Comparison of ENCODE assay signal across 8 cellular contexts in the genomic region with DNA sequence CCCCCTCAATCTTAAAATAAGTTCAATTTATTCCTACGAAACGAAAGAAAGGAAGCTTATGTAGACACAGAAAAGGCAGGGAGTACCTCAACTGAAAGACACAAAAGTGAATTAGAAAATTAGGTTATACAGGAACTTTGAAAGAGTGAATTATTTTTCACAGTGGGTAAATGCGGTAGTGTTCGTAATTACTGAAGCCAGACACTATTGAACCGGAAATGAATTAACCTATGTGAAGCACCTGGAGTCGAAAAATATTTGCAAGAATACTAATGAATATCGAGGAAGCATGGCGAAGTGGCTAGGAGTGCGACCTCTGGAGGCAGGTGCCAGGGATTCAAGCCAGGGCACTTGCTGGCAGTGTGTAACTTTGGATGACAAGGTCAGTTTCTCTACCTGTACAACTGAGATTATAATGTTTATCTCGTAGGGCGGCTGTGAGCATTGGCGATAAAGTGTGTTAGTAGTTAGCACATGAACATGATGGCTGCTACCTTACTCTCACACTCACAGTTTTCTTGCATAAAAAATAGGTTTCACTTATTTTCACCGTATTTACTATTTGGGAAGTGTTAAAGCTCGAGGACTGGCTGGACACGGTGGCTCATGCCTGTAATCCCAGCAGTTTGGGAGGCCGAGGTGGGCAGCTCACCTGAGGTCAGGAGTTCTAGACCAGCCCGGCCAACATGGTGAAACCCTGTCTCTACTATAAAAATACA. TPM values are rescaled to one million over a fixed set of nuclear protein-coding genes. Genes with fewer than 3 reads are reported as not detected.
DNase-seq lines count a peak whose midpoint lies in the region; ATAC-seq and TF ChIP-seq lines count a peak whose summit lies in the region.

No MANE protein-coding gene starts in this region.

- peak; percentile 80 for ATAC-seq in CD8-positive, alpha-beta T cell
- ATAC-seq in GM19372 (IDR thresholded peaks at IDR 0.05; ENCODE audit: low read depth, unreplicated experiment), result peak; percentile 75
- ATAC-seq in HG03442 (IDR thresholded peaks at IDR 0.05; ENCODE audit: unreplicated experiment), result peak; percentile 88
- peak; percentile 96 for ATAC-seq in mucosa of descending colon

- POLR2A ChIA-PET in CD8-positive, alpha-beta T cell (lab: Charles Lee), result interaction anchor here (1.6 to 5.4 kb wide), 5 partner anchors 10 to 35 kb away, joined by 4 to 87 read pairs (median 14); a partner anchor contains a TSS

- H3K27ac Mint-ChIP-seq in CD8-positive, alpha-beta T cell, result no peak overlapping the region

- TF ChIP-seq CTCF in CD8-positive, alpha-beta T cell (IDR thresholded peaks at IDR 0.05), result peak; percentile 72
- TF ChIP-seq CTCF in epithelial cell of esophagus (IDR thresholded peaks at IDR 0.05; ENCODE audit: insufficient read depth, low read depth, low read length, missing control alignments) (peak; percentile 92), mucosa of descending colon (IDR thresholded peaks at IDR 0.05) (peak; percentile 86)

- peaks cover 18% of the 10 kb centered on the region for H3K36me3 Mint-ChIP-seq in CD8-positive, alpha-beta T cell

- H3K27me3 ChIP-seq in CD8-positive, alpha-beta T cell (ENCODE audit: insufficient read depth, low read length), result no peaks in the 10 kb centered on the region

- intact Hi-C loops in CD8-positive, alpha-beta T cell (cut with DNase I, micrococcal nuclease), result loop anchor here (1.0 kb wide), 5 partner anchors 10 to 269 kb away; a partner anchor contains a TSS
- intact Hi-C loops in mucosa of descending colon (cut with DNase I, micrococcal nuclease), result loop anchor here in 1 of 2 donors (10.0 kb wide), 1 partner anchor 134 kb away; no protein-coding TSS in a partner anchor

- DNase-seq in CD8-positive, alpha-beta T cell, result peak; percentile 41 to 78 (median 65)
- DNase-seq in NCI-H82 treated with DMSO at 0.1 percent for 48 hours (lab: John Stamatoyannopoulos, UW; ENCODE audit: unreplicated experiment) (peak; percentile 59), epithelial cell of esophagus (ENCODE audit: low read depth) (peak; percentile 88), mucosa of descending colon (peak; percentile 83 to 88 (median 88))
- peak; percentile 29 for DNase-seq in activated CD8-positive, alpha-beta memory T cell treated with anti-CD3 and anti-CD28 coated beads, Interleukin-2, amount 50 U/mL, for 1 hour (ENCODE audit: extremely low read depth)
- DNase-seq in stimulated activated naive CD4-positive, alpha-beta T cell treated with Interleukin-2 at 50 U/mL for 16 hours (lab: John Stamatoyannopoulos, UW), result peak; percentile 73

- no peaks in the 10 kb centered on the region for H3K36me3 ChIP-seq in CD8-positive, alpha-beta T cell (ENCODE audit: insufficient read depth, low read length)
- no peaks in the 10 kb centered on the region for H3K36me3 ChIP-seq in mucosa of descending colon (ENCODE audit: low read depth)

- no peaks in the 10 kb centered on the region for H3K9me3 ChIP-seq in CD8-positive, alpha-beta T cell (ENCODE audit: low read length)
- peaks cover 2% of the 10 kb centered on the region for H3K9me3 ChIP-seq in mucosa of descending colon

- H3K4me1 ChIP-seq in CD8-positive, alpha-beta T cell (ENCODE audit: insufficient read depth, low read length), result peaks cover 5% of the 10 kb centered on the region
- H3K4me1 ChIP-seq in mucosa of descending colon (ENCODE audit: low read depth), result no peaks in the 10 kb centered on the region

- no peaks in the 10 kb centered on the region for H3K27me3 Mint-ChIP-seq in CD8-positive, alpha-beta T cell (ENCODE audit: low read depth)

- H3K4me1 Mint-ChIP-seq in CD8-positive, alpha-beta T cell (ENCODE audit: low read depth), result peaks cover 29% of the 10 kb centered on the region

- no peak overlapping the region for H3K4me3 Mint-ChIP-seq in CD8-positive, alpha-beta T cell

- CTCF ChIA-PET in CD8-positive, alpha-beta T cell (lab: Charles Lee), result interaction anchor here (0.9 to 3.2 kb wide), 12 partner anchors 10 to 318 kb away, joined by 3 to 44 read pairs (median 6); a partner anchor contains a TSS

- H3K27ac ChIP-seq in CD8-positive, alpha-beta T cell (ENCODE audit: low read depth, low read length), result no peak overlapping the region

- no peaks in the 10 kb centered on the region for H3K9me3 Mint-ChIP-seq in CD8-positive, alpha-beta T cell

- no peak overlapping the region for H3K4me3 ChIP-seq in CD8-positive, alpha-beta T cell (ENCODE audit: low read depth, low read length)
- H3K4me3 ChIP-seq in epithelial cell of esophagus (ENCODE audit: low read length) (peak overlapping the region; percentile 70), mucosa of descending colon (peak overlapping the region; percentile 40)

RNA-seq across cellular contexts. Expression of a gene that starts 0.5 kb away (rescaled TPM):
- 10 to 100 TPM in 1 of 2 experiments, 1 to 10 TPM in 1; 10.0 to 11.8 TPM for total RNA-seq in CD8-positive, alpha-beta T cell
- 10 to 100 TPM; 11.0 to 15.4 (median 11.9) TPM for total RNA-seq in mucosa of descending colon

RNA-seq across cellular contexts. Expression of a gene that starts 15.4 kb away (rescaled TPM):
- total RNA-seq in CD8-positive, alpha-beta T cell, result 1,000 to 10,000 TPM; 3,006 to 3,159 TPM
- total RNA-seq in mucosa of descending colon, result 100 to 1,000 TPM; 717 to 844 (median 797) TPM

RNA-seq across cellular contexts. Expression of a gene that starts 41.3 kb away (rescaled TPM):
- 1 to 10 TPM; 8.0 to 8.3 TPM for total RNA-seq in CD8-positive, alpha-beta T cell
- 1 to 10 TPM in 2 of 3 donors, under 1 TPM in 1; 0.20 to 2.3 (median 1.6) TPM for total RNA-seq in mucosa of descending colon

Comparison
In these comparisons a context has a peak if more than half of its experiments do, and no peak if none do; other contexts are left out.
1. DNase-seq: peak in every context shown above with its lines; median percentile 88 in epithelial cell of esophagus; 88 in mucosa of descending colon; 73 in stimulated activated naive CD4-positive, alpha-beta T cell treated with Interleukin-2 at 50 U/mL for 16 hours; 65 in CD8-positive, alpha-beta T cell; 59 in NCI-H82 treated with DMSO at 0.1 percent for 48 hours; 29 in activated CD8-positive, alpha-beta memory T cell treated with anti-CD3 and anti-CD28 coated beads, Interleukin-2, amount 50 U/mL, for 1 hour.